In genomic region chr1:19269427-19270342, GRCh38 we compare ENCODE assay signal across 1 cellular context.
TF ChIP-seq lines count a peak whose summit lies in the region.

No MANE protein-coding gene starts in this region.

TF ChIP-seq in GM12878, 131 proteins besides CTCF, POLR2A, EP300 and RAD21:
- TF ChIP-seq SMC3 (IDR thresholded peaks at IDR 0.05; ENCODE audit: borderline replicate concordance, low read length) = peak; percentile 5; the same call in 1 of the 2 replicates
